Comparison of ENCODE assay signal across 9 cellular contexts in the genomic region with DNA sequence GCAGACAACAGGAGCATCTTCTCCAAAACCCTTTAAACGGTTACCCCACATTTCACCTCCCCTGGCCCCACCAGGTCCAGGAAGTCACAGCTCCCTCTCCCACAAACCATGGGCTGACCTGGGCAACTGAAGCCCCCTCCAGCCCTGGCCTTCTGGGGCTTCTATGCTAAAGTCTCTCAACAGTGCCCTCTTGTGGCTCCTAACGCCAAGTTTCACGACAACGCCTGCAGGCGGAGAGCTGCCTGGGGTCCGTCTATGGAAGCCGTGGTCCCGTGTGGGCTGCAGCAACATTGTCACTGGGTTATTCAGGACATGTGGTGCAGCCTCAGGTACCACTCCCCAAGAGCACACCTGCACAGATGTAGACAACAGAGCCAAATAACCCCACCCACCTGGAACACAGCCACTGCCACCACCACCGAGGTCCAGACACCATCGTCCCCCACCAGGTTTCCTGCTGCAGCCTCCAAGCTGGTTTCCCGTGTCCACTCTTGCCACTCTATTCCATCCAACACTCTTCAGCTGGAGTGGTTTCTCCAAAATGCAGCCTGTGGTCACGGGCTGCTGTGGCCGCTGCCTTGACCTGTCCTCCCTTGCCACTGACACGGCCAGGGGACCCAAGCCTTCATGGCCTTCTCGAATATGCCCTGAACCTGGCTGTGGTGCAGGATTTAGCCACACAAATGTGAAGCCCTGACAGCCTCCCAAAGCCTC. TPM values are rescaled to one million over a fixed set of nuclear protein-coding genes. Genes with fewer than 3 reads are reported as not detected.
DNase-seq lines count a peak whose midpoint lies in the region; ATAC-seq, FAIRE-seq and TF ChIP-seq lines count a peak whose summit lies in the region.
"Had no signal": no experiment of that assay in that cellular context is flagged by ENCODE, and none has a peak within 500 bp of the region (broad histone marks: within the 10 kb centered on the region; RNA-seq: fewer than 3 reads in every experiment).

No MANE protein-coding gene starts in this region.

- intact Hi-C loops in Caco-2 (cut with micrococcal nuclease; ENCODE audit: unreplicated experiment) = loop anchor here (5.0 kb wide), 1 partner anchor 736 kb away; no protein-coding TSS in a partner anchor

- H3K4me3 ChIP-seq in Caco-2 (ENCODE audit: low read depth, low read length) (no peak overlapping the region), cardiac muscle cell (no peak overlapping the region), small intestine (ENCODE audit: low read depth in 1 of 2, low read length in 2 of 2) (no peak overlapping the region)

- peak; percentile 45 to 56 for TF ChIP-seq CTCF in Caco-2 (IDR thresholded peaks at IDR 0.05; ENCODE audit: insufficient read depth in 1 of 2, low read depth in 1 of 2, low read length in 1 of 2, severe bottlenecking in 1 of 2, unreplicated experiment in 1 of 2)
- TF ChIP-seq CTCF in cardiac muscle cell (IDR thresholded peaks at IDR 0.05; ENCODE audit: low read depth, low read length) = peak; percentile 72

- H3K9me3 Mint-ChIP-seq in Caco-2 (ENCODE audit: unreplicated experiment) = no peaks in the 10 kb centered on the region

- no peak overlapping the region for H3K27ac ChIP-seq in cardiac muscle cell
- H3K27ac ChIP-seq in small intestine (ENCODE audit: low read depth in 1 of 2, low read length in 1 of 2) = no peak overlapping the region

- H3K9me3 ChIP-seq in Caco-2 = no peaks in the 10 kb centered on the region
- H3K9me3 ChIP-seq in cardiac muscle cell (ENCODE audit: low read depth) = no peaks in the 10 kb centered on the region
- no peaks in the 10 kb centered on the region for H3K9me3 ChIP-seq in small intestine (ENCODE audit: control insufficient read depth, low read depth)

- no peaks in the 10 kb centered on the region for H3K36me3 Mint-ChIP-seq in Caco-2 (ENCODE audit: insufficient read depth, unreplicated experiment)

- POLR2A ChIA-PET in Caco-2 (lab: Charles Lee) = no interaction called here

- no peak overlapping the region for H3K4me3 Mint-ChIP-seq in Caco-2 (ENCODE audit: unreplicated experiment)

- 50 to 62% (median 52%) methylated on average over 15 of the region's 15 CpGs for WGBS in small intestine, 3 donors

- H3K36me3 ChIP-seq in Caco-2 (ENCODE audit: control insufficient read depth, insufficient read depth, low read length) (no peaks in the 10 kb centered on the region), cardiac muscle cell (no peaks in the 10 kb centered on the region), small intestine (ENCODE audit: control insufficient read depth in 2 of 2, insufficient read depth in 2 of 2, low read length in 2 of 2) (no peaks in the 10 kb centered on the region)

- FAIRE-seq in small intestine (lab: Jason Lieb, UNC) = no peak
- FAIRE-seq: frontal cortex had no signal

- no peaks in the 10 kb centered on the region for H3K27me3 ChIP-seq in Caco-2 (replicated peaks; ENCODE audit: control insufficient read depth, insufficient read depth, low read length)
- no peaks in the 10 kb centered on the region for H3K27me3 ChIP-seq in cardiac muscle cell
- H3K27me3 ChIP-seq in small intestine (ENCODE audit: control insufficient read depth in 2 of 2, insufficient read depth in 2 of 2, low read length in 2 of 2) = no peaks in the 10 kb centered on the region

- H3K4me1 Mint-ChIP-seq in Caco-2 (ENCODE audit: low read depth, unreplicated experiment) = no peaks in the 10 kb centered on the region

- peaks cover 8% of the 10 kb centered on the region; the same call in 1 of the 2 replicates for H3K4me1 ChIP-seq in Caco-2
- H3K4me1 ChIP-seq in cardiac muscle cell (ENCODE audit: low read depth) = no peaks in the 10 kb centered on the region
- peaks cover 0 to 2% of the 10 kb centered on the region in 2 donors for H3K4me1 ChIP-seq in small intestine (ENCODE audit: control insufficient read depth in 2 of 2, insufficient read depth in 1 of 2, low read depth in 1 of 2, low read length in 1 of 2)

- BruUV-seq in Caco-2 (replicated peaks; lab: Mats Ljungman, UMichigan) = no TSS peak

- no peak overlapping the region for H3K27ac Mint-ChIP-seq in Caco-2 (ENCODE audit: unreplicated experiment)

- no peak for ATAC-seq in GM21825 (IDR thresholded peaks at IDR 0.05; ENCODE audit: unreplicated experiment)
- ATAC-seq in GM18868 (IDR thresholded peaks at IDR 0.05; ENCODE audit: unreplicated experiment) = no peak

- CTCF ChIA-PET in Caco-2 (lab: Charles Lee) = interaction anchor here (1.2 kb wide), 1 partner anchor 19 kb away, joined by 4 read pairs; a partner anchor contains a TSS

- no peaks in the 10 kb centered on the region for H3K27me3 Mint-ChIP-seq in Caco-2 (ENCODE audit: insufficient read depth, unreplicated experiment)

- DNase-seq in Caco-2 (peak in 1 of 2 experiments; percentile 43), Kasumi-1 (lab: John Stamatoyannopoulos, UW) (peak; percentile 51 to 54), activated T-cell treated with anti-CD3 and anti-CD28 coated beads for 48 hours (ENCODE audit: low read depth) (peak; percentile 25), cardiac muscle cell (ENCODE audit: low read depth in 1 of 2, low spot score in 1 of 2) (peak; percentile 26 to 80), small intestine (peak; percentile 17), NCI-H345 (lab: John Stamatoyannopoulos, UW) (no peak)

RNA-seq across cellular contexts. Expression of a gene that starts 19.1 kb away (rescaled TPM):
- 4.4 and 6.9 TPM in 2 replicates for total RNA-seq in Caco-2 (2022)
- total RNA-seq in cardiac muscle cell = 6.1 and 8.6 TPM in 2 replicates
- 8.5 and 15.6 TPM in 2 replicates for polyA plus RNA-seq in cardiac muscle cell
- 1 to 10 TPM; 2.2 to 4.8 (median 4.2) TPM for polyA plus RNA-seq in small intestine
